12 cellular contexts compared by ENCODE assay signal in genomic region chr9:129725841-129726251, GRCh38. TPM values are rescaled to one million over a fixed set of nuclear protein-coding genes. Genes with fewer than 3 reads are reported as not detected.
DNase-seq lines count a peak whose midpoint lies in the region; ATAC-seq and TF ChIP-seq lines count a peak whose summit lies in the region.
"Had no signal": no experiment of that assay in that cellular context is flagged by ENCODE, and none has a peak within 500 bp of the region (broad histone marks: within the 10 kb centered on the region; RNA-seq: fewer than 3 reads in every experiment).

No MANE protein-coding gene starts in this region.

- H3K36me3 Mint-ChIP-seq in effector memory CD8-positive, alpha-beta T cell (ENCODE audit: insufficient read depth), result no peaks in the 10 kb centered on the region
- H3K36me3 Mint-ChIP-seq: CD14-positive monocyte had no signal

- no peaks in the 10 kb centered on the region for H3K9me3 Mint-ChIP-seq in effector memory CD8-positive, alpha-beta T cell
- H3K9me3 Mint-ChIP-seq: CD14-positive monocyte; stimulated activated naive CD8-positive, alpha-beta T cell treated with anti-CD3 and anti-CD28 coated beads, Interleukin-15, amount 100 ng/mL, for 72 hours had no signal

- DNase-seq in BJ (ENCODE audit: low read depth) (peak; percentile 65), MG63 (peak; percentile 89), esophagus squamous epithelium (lab: John Stamatoyannopoulos, UW) (no peak), COLO829 (ENCODE audit: low spot score) (no peak), GM13977 (ENCODE audit: low spot score) (no peak)
- no peak for DNase-seq in effector memory CD8-positive, alpha-beta T cell

- in situ Hi-C loops in GM13977 (cut with MboI; ENCODE audit: low pct_unique_long_range_greater_than_20kb, low sequenced_read_pairs, unreplicated experiment), result no loop called here

- H3K4me3 Mint-ChIP-seq in effector memory CD8-positive, alpha-beta T cell, result no peak overlapping the region
- H3K4me3 Mint-ChIP-seq: CD14-positive monocyte had no signal

- H3K4me3 ChIP-seq in BJ (ENCODE audit: low read depth, low read length), result no peak overlapping the region
- no peak overlapping the region for H3K4me3 ChIP-seq in MG63
- H3K4me3 ChIP-seq in esophagus squamous epithelium, result no peak overlapping the region
- H3K4me3 ChIP-seq in skeletal muscle tissue (ENCODE audit: low read length in 3 of 3), result no peak overlapping the region

- POLR2A ChIA-PET in BJ (lab: Charles Lee), result no interaction called here

- H3K4me1 ChIP-seq in esophagus squamous epithelium, result peaks cover 0 to 20% (median 12%) of the 10 kb centered on the region in 3 donors
- peaks cover 5 to 10% (median 9%) of the 10 kb centered on the region in 3 donors for H3K4me1 ChIP-seq in skeletal muscle tissue (ENCODE audit: control insufficient read depth in 3 of 3, insufficient read depth in 3 of 3, low read length in 3 of 3)

- H3K27me3 ChIP-seq in BJ (ENCODE audit: control insufficient read depth, insufficient read depth, low read length), result no peaks in the 10 kb centered on the region
- H3K27me3 ChIP-seq in MG63, result no peaks in the 10 kb centered on the region
- H3K27me3 ChIP-seq in esophagus squamous epithelium, result peaks cover 0 to 20% (median 0%) of the 10 kb centered on the region in 4 donors
- peaks cover 1 to 10% (median 7%) of the 10 kb centered on the region in 3 donors for H3K27me3 ChIP-seq in skeletal muscle tissue (ENCODE audit: control insufficient read depth in 3 of 3, insufficient read depth in 3 of 3, low read length in 3 of 3)

- H3K9ac ChIP-seq in skeletal muscle tissue (ENCODE audit: low read depth in 1 of 3, low read length in 3 of 3), result no peak overlapping the region

- ATAC-seq in effector memory CD8-positive, alpha-beta T cell (replicated peaks), result no peak
- no peak for ATAC-seq in HG02798 (IDR thresholded peaks at IDR 0.05; ENCODE audit: poor library complexity, unreplicated experiment)

- H3K36me3 ChIP-seq in BJ (ENCODE audit: control insufficient read depth, insufficient read depth, low read length) (peaks cover 15% of the 10 kb centered on the region), MG63 (no peaks in the 10 kb centered on the region; the same call in 1 of the 2 replicates), esophagus squamous epithelium (no peaks in the 10 kb centered on the region), skeletal muscle tissue (ENCODE audit: control insufficient read depth in 3 of 3, insufficient read depth in 3 of 3, low read length in 3 of 3) (no peaks in the 10 kb centered on the region)
- H3K36me3 ChIP-seq: esophagus muscularis mucosa had no signal

- TF ChIP-seq CTCF in BJ (IDR thresholded peaks at IDR 0.05; ENCODE audit: insufficient read depth, low read depth, low read length) (0 out of 2 replicates have a peak, but pooled peaks have one; percentile 20), esophagus squamous epithelium (IDR thresholded peaks at IDR 0.05) (no peak), GM13977 (IDR thresholded peaks at IDR 0.05; ENCODE audit: extremely low read depth, insufficient read depth, missing control alignments) (no peak)

- H3K27ac Mint-ChIP-seq in effector memory CD8-positive, alpha-beta T cell, result no peak overlapping the region
- H3K27ac Mint-ChIP-seq: CD14-positive monocyte; stimulated activated naive CD8-positive, alpha-beta T cell treated with anti-CD3 and anti-CD28 coated beads, Interleukin-15, amount 100 ng/mL, for 72 hours had no signal

- intact Hi-C loops in esophagus squamous epithelium (cut with DNase I), result no loop called here

- peaks cover 0 to 2% of the 10 kb centered on the region in 2 donors for H3K4me1 Mint-ChIP-seq in effector memory CD8-positive, alpha-beta T cell (ENCODE audit: low read depth in 2 of 2)

- H3K27me3 Mint-ChIP-seq in effector memory CD8-positive, alpha-beta T cell, result peaks cover 15 to 72% of the 10 kb centered on the region in 2 donors

- H3K27ac ChIP-seq in esophagus squamous epithelium (peak overlapping the region in 3 of 4 donors; percentile 11 to 39 (median 33)), skeletal muscle tissue (ENCODE audit: low read depth, low read length) (peak overlapping the region; percentile 18)
- H3K27ac ChIP-seq: RWPE1 had no signal

- TF ChIP-seq POLR2A in esophagus squamous epithelium (IDR thresholded peaks at IDR 0.05), result no peak

- no peaks in the 10 kb centered on the region for H3K9me3 ChIP-seq in MG63
- no peaks in the 10 kb centered on the region for H3K9me3 ChIP-seq in esophagus squamous epithelium
- no peaks in the 10 kb centered on the region for H3K9me3 ChIP-seq in skeletal muscle tissue (ENCODE audit: control insufficient read depth in 3 of 3, low read length in 3 of 3)
- H3K9me3 ChIP-seq: esophagus muscularis mucosa had no signal

- CTCF ChIA-PET in BJ (lab: Yijun Ruan, JAX), result interaction anchor here (0.6 to 5.7 kb wide), 36 partner anchors 8 to 593 kb away, joined by 3 to 79 read pairs (median 6); partner anchors contain the start of genes ASB6 and PTGES

- WGBS in esophagus squamous epithelium, 2 donors, result 28 to 37% methylated on average over 9 to 10 of the region's 10 CpGs

RNA-seq across cellular contexts. Expression of gene PTGES, which starts 27.0 kb away (rescaled TPM):
- 10.5 and 16.4 TPM in 2 replicates for polyA plus RNA-seq in BJ (2011; rRNA removed)
- 11.1 and 14.2 TPM in 2 replicates for polyA minus RNA-seq in BJ (2011; rRNA and poly(A)+ RNA removed)
- total RNA-seq in MG63 (2014; rRNA removed; shearing (Covaris generic); ENCODE audit: low replicate concordance), result 0.23 TPM in 1 of 2 replicates, not detected in the other
- total RNA-seq in esophagus squamous epithelium (10 to 100 TPM in 3 of 4 donors, 1 to 10 TPM in 1; 5.6 to 31.2 (median 14.9) TPM), skeletal muscle tissue (12.5 TPM)

Comparison
In these comparisons a context has a peak if more than half of its experiments do, and no peak if none do; other contexts are left out.
1. DNase-seq: peak in BJ (single experiment) and MG63 (single experiment); none in esophagus squamous epithelium (single experiment), COLO829 (single experiment), GM13977 (single experiment) and effector memory CD8-positive, alpha-beta T cell (0 of 3).